ENCODE assay signal across 1 cellular context in the genomic region with DNA sequence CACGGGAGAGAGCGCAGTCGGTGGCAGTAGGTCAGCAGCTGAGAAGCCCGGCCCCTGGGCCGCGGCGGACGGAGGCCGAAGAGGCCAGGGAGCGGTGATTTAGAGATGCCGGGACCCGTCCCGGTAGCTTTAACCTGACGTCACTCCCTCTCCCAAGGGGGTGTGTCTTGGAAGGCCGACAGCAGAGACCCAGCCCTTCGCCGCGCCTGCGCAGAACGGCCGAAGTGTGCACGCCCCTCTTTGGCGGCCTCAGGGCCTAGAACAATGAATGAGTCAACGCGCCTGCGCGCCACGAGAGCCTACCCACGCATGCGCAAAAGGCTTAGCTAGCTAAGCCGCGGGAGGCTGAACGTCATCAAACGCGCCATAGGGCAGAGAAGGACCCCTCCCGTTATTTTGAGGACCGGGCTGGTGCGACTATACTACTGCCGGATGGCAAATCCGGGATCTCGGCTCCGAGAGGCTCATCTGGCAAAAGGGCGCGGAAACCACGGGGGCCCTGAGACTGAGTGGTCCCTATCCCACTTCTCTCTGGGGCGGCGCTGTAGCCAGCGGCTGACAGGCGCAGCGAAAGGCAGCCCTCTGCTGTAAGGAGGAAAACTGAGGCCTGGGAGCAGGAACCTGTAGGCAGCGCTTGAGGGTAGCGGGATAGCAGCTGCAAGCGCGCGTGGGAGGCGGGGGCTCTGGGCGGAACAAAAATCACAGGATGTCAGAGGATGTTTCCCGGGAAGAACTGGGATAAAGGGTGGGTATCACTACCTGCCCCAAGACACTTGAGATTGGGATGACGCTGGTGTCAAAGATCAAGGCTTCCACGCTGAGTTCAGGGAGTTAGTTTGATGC.
TF ChIP-seq lines count a peak whose summit lies in the region.

A gene with protein sequence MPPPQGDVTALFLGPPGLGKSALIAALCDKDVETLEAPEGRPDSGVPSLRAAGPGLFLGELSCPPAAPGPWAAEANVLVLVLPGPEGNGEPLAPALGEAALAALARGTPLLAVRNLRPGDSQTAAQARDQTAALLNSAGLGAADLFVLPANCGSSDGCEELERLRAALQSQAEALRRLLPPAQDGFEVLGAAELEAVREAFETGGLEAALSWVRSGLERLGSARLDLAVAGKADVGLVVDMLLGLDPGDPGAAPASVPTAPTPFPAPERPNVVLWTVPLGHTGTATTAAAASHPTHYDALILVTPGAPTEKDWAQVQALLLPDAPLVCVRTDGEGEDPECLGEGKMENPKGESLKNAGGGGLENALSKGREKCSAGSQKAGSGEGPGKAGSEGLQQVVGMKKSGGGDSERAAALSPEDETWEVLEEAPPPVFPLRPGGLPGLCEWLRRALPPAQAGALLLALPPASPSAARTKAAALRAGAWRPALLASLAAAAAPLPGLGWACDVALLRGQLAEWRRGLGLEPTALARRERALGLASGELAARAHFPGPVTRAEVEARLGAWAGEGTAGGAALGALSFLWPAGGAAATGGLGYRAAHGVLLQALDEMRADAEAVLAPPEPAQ (minus strand): TSS at position 136 of the 843 bp plus-strand sequence. CDS start 796 bp downstream, outside the sequence.
A gene with protein sequence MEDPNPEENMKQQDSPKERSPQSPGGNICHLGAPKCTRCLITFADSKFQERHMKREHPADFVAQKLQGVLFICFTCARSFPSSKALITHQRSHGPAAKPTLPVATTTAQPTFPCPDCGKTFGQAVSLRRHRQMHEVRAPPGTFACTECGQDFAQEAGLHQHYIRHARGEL (plus strand): TSS at position 597 of the 843 bp plus-strand sequence. CDS start 514 bp downstream, outside the sequence.

TF ChIP-seq in GM12878, 131 proteins besides CTCF, POLR2A, EP300 and RAD21 (continued from another document):
- TF ChIP-seq, protein P1, sequence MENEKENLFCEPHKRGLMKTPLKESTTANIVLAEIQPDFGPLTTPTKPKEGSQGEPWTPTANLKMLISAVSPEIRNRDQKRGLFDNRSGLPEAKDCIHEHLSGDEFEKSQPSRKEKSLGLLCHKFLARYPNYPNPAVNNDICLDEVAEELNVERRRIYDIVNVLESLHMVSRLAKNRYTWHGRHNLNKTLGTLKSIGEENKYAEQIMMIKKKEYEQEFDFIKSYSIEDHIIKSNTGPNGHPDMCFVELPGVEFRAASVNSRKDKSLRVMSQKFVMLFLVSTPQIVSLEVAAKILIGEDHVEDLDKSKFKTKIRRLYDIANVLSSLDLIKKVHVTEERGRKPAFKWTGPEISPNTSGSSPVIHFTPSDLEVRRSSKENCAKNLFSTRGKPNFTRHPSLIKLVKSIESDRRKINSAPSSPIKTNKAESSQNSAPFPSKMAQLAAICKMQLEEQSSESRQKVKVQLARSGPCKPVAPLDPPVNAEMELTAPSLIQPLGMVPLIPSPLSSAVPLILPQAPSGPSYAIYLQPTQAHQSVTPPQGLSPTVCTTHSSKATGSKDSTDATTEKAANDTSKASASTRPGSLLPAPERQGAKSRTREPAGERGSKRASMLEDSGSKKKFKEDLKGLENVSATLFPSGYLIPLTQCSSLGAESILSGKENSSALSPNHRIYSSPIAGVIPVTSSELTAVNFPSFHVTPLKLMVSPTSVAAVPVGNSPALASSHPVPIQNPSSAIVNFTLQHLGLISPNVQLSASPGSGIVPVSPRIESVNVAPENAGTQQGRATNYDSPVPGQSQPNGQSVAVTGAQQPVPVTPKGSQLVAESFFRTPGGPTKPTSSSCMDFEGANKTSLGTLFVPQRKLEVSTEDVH (IDR thresholded peaks at IDR 0.05; ENCODE audit: low read depth, partially characterized antibody): peak; percentile 70
- TF ChIP-seq MTA2 (IDR thresholded peaks at IDR 0.05; ENCODE audit: low read depth): no peak
- TF ChIP-seq RELA (IDR thresholded peaks at IDR 0.05; ENCODE audit: borderline replicate concordance, partially characterized antibody): peak; percentile 94
- TF ChIP-seq SUPT20H (IDR thresholded peaks at IDR 0.05; ENCODE audit: borderline replicate concordance, control insufficient read depth, low read depth, low read length): no peak
- peak; percentile 79; the same call in 1 of the 2 replicates for TF ChIP-seq TAF1 (IDR thresholded peaks at IDR 0.05; ENCODE audit: borderline replicate concordance, low read depth, low read length)
- TF ChIP-seq ZNF207 (IDR thresholded peaks at IDR 0.05; ENCODE audit: borderline replicate concordance): peak; percentile 96; the same call in 1 of the 2 replicates
- no peak for TF ChIP-seq TBL1XR1 (IDR thresholded peaks at IDR 0.05; ENCODE audit: low read depth, low read length)
- TF ChIP-seq PAX5 (IDR thresholded peaks at IDR 0.05; ENCODE audit: borderline replicate concordance, low read depth, low read length): 0 out of 2 replicates have a peak, but pooled peaks have one; percentile 1
- no peak; the same call in 1 of the 2 replicates for TF ChIP-seq SMARCA5 (IDR thresholded peaks at IDR 0.05)
- no peak for TF ChIP-seq ESRRA (IDR thresholded peaks at IDR 0.05; ENCODE audit: low read length)
- TF ChIP-seq, protein P2, sequence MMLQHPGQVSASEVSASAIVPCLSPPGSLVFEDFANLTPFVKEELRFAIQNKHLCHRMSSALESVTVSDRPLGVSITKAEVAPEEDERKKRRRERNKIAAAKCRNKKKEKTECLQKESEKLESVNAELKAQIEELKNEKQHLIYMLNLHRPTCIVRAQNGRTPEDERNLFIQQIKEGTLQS (IDR thresholded peaks at IDR 0.05; ENCODE audit: borderline replicate concordance, extremely low read depth, low read depth, low read length): peak; percentile 78; the same call in 1 of the 2 replicates
- no peak for TF ChIP-seq CBX5 (IDR thresholded peaks at IDR 0.05; ENCODE audit: low read depth)
- no peak for TF ChIP-seq BCL11A (IDR thresholded peaks at IDR 0.05; ENCODE audit: low read depth, low read length)
- TF ChIP-seq ZSCAN29 (IDR thresholded peaks at IDR 0.05): peak; percentile 63; the same call in 1 of the 2 replicates
- TF ChIP-seq SMC3 (IDR thresholded peaks at IDR 0.05; ENCODE audit: borderline replicate concordance, low read length): no peak
- no peak for TF ChIP-seq NFXL1 (IDR thresholded peaks at IDR 0.05; ENCODE audit: borderline replicate concordance)
- no peak for TF ChIP-seq RCOR1 (conservative IDR thresholded peaks at IDR 0.05; ENCODE audit: low read depth, low read length)
- no peak for TF ChIP-seq POLR2AphosphoS2 (IDR thresholded peaks at IDR 0.05; ENCODE audit: low read depth, low read length)
- peak; percentile 29; the same call in 1 of the 2 replicates for TF ChIP-seq EED (IDR thresholded peaks at IDR 0.05; ENCODE audit: low read depth)
- no peak for TF ChIP-seq ZNF622 (IDR thresholded peaks at IDR 0.05)
- TF ChIP-seq ZNF274 (IDR thresholded peaks at IDR 0.05; ENCODE audit: insufficient read depth, insufficient read length): no peak
- TF ChIP-seq, protein P3, sequence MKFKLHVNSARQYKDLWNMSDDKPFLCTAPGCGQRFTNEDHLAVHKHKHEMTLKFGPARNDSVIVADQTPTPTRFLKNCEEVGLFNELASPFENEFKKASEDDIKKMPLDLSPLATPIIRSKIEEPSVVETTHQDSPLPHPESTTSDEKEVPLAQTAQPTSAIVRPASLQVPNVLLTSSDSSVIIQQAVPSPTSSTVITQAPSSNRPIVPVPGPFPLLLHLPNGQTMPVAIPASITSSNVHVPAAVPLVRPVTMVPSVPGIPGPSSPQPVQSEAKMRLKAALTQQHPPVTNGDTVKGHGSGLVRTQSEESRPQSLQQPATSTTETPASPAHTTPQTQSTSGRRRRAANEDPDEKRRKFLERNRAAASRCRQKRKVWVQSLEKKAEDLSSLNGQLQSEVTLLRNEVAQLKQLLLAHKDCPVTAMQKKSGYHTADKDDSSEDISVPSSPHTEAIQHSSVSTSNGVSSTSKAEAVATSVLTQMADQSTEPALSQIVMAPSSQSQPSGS (IDR thresholded peaks at IDR 0.05; ENCODE audit: low read length): no peak
- TF ChIP-seq POU2F2 (IDR thresholded peaks at IDR 0.05; ENCODE audit: borderline replicate concordance, low read depth, low read length): peak; percentile 20; the same call in 1 of the 3 replicates
- no peak for TF ChIP-seq ZNF24 (IDR thresholded peaks at IDR 0.05)
- TF ChIP-seq TCF7 (IDR thresholded peaks at IDR 0.05; ENCODE audit: borderline replicate concordance): no peak
- peak; percentile 99 for TF ChIP-seq CREM (IDR thresholded peaks at IDR 0.05; ENCODE audit: low read depth)
- peak; percentile 94 for TF ChIP-seq LARP7 (IDR thresholded peaks at IDR 0.05)
- peak; percentile 71 for TF ChIP-seq MXI1 (IDR thresholded peaks at IDR 0.05; ENCODE audit: low read depth, low read length)
- no peak for TF ChIP-seq NFIC (IDR thresholded peaks at IDR 0.05; ENCODE audit: low read depth, low read length)
- peak; percentile 95; the same call in 1 of the 2 replicates for TF ChIP-seq STAT1 (conservative IDR thresholded peaks at IDR 0.05)
- TF ChIP-seq, protein P4, sequence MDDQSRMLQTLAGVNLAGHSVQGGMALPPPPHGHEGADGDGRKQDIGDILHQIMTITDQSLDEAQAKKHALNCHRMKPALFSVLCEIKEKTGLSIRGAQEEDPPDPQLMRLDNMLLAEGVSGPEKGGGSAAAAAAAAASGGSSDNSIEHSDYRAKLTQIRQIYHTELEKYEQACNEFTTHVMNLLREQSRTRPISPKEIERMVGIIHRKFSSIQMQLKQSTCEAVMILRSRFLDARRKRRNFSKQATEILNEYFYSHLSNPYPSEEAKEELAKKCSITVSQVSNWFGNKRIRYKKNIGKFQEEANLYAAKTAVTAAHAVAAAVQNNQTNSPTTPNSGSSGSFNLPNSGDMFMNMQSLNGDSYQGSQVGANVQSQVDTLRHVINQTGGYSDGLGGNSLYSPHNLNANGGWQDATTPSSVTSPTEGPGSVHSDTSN (IDR thresholded peaks at IDR 0.05; ENCODE audit: insufficient replicate concordance, low read depth, low read length): no peak
- TF ChIP-seq IKZF1 (conservative IDR thresholded peaks at IDR 0.05): peak; percentile 100
- TF ChIP-seq RAD51 (IDR thresholded peaks at IDR 0.05): no peak
- TF ChIP-seq BMI1 (IDR thresholded peaks at IDR 0.05; ENCODE audit: borderline replicate concordance): no peak
- TF ChIP-seq PAX8 (IDR thresholded peaks at IDR 0.05): no peak
- TF ChIP-seq, protein P5, sequence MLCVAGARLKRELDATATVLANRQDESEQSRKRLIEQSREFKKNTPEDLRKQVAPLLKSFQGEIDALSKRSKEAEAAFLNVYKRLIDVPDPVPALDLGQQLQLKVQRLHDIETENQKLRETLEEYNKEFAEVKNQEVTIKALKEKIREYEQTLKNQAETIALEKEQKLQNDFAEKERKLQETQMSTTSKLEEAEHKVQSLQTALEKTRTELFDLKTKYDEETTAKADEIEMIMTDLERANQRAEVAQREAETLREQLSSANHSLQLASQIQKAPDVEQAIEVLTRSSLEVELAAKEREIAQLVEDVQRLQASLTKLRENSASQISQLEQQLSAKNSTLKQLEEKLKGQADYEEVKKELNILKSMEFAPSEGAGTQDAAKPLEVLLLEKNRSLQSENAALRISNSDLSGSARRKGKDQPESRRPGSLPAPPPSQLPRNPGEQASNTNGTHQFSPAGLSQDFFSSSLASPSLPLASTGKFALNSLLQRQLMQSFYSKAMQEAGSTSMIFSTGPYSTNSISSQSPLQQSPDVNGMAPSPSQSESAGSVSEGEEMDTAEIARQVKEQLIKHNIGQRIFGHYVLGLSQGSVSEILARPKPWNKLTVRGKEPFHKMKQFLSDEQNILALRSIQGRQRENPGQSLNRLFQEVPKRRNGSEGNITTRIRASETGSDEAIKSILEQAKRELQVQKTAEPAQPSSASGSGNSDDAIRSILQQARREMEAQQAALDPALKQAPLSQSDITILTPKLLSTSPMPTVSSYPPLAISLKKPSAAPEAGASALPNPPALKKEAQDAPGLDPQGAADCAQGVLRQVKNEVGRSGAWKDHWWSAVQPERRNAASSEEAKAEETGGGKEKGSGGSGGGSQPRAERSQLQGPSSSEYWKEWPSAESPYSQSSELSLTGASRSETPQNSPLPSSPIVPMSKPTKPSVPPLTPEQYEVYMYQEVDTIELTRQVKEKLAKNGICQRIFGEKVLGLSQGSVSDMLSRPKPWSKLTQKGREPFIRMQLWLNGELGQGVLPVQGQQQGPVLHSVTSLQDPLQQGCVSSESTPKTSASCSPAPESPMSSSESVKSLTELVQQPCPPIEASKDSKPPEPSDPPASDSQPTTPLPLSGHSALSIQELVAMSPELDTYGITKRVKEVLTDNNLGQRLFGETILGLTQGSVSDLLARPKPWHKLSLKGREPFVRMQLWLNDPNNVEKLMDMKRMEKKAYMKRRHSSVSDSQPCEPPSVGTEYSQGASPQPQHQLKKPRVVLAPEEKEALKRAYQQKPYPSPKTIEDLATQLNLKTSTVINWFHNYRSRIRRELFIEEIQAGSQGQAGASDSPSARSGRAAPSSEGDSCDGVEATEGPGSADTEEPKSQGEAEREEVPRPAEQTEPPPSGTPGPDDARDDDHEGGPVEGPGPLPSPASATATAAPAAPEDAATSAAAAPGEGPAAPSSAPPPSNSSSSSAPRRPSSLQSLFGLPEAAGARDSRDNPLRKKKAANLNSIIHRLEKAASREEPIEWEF (IDR thresholded peaks at IDR 0.05; ENCODE audit: insufficient replicate concordance, low read depth, low read length): no peak
- TF ChIP-seq, protein P6, sequence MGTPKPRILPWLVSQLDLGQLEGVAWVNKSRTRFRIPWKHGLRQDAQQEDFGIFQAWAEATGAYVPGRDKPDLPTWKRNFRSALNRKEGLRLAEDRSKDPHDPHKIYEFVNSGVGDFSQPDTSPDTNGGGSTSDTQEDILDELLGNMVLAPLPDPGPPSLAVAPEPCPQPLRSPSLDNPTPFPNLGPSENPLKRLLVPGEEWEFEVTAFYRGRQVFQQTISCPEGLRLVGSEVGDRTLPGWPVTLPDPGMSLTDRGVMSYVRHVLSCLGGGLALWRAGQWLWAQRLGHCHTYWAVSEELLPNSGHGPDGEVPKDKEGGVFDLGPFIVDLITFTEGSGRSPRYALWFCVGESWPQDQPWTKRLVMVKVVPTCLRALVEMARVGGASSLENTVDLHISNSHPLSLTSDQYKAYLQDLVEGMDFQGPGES (IDR thresholded peaks at IDR 0.05): peak; percentile 15; the same call in 1 of the 2 replicates
- 0 out of 4 replicates have a peak, but pooled peaks have one; percentile 30 to 44 for TF ChIP-seq BHLHE40 (IDR thresholded peaks at IDR 0.05; ENCODE audit: borderline replicate concordance in 1 of 2, low read depth in 2 of 2, low read length in 1 of 2)
- TF ChIP-seq FOXM1 (IDR thresholded peaks at IDR 0.05; ENCODE audit: low read depth, low read length): no peak
- no peak for TF ChIP-seq HDAC6 (IDR thresholded peaks at IDR 0.05; ENCODE audit: unreplicated experiment)
- TF ChIP-seq SREBF2 (IDR thresholded peaks at IDR 0.05; ENCODE audit: low read length): no peak
- TF ChIP-seq, protein P7, sequence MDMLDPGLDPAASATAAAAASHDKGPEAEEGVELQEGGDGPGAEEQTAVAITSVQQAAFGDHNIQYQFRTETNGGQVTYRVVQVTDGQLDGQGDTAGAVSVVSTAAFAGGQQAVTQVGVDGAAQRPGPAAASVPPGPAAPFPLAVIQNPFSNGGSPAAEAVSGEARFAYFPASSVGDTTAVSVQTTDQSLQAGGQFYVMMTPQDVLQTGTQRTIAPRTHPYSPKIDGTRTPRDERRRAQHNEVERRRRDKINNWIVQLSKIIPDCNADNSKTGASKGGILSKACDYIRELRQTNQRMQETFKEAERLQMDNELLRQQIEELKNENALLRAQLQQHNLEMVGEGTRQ (IDR thresholded peaks at IDR 0.05; ENCODE audit: borderline replicate concordance, low read depth, low read length): no peak
- no peak for TF ChIP-seq HDAC2 (IDR thresholded peaks at IDR 0.05)
TF ChIP-seq in GM12878: peak in this region for 58.
